In genomic region chr2:235514627-235515363, GRCh38 we compare ENCODE assay signal across 1 cellular context.
TF ChIP-seq lines count a peak whose summit lies in the region.

No MANE protein-coding gene starts in this region.

TF ChIP-seq in GM23338, 12 proteins besides CTCF, POLR2A, EP300 and RAD21 (continued from another document):
- TF ChIP-seq, protein P1, sequence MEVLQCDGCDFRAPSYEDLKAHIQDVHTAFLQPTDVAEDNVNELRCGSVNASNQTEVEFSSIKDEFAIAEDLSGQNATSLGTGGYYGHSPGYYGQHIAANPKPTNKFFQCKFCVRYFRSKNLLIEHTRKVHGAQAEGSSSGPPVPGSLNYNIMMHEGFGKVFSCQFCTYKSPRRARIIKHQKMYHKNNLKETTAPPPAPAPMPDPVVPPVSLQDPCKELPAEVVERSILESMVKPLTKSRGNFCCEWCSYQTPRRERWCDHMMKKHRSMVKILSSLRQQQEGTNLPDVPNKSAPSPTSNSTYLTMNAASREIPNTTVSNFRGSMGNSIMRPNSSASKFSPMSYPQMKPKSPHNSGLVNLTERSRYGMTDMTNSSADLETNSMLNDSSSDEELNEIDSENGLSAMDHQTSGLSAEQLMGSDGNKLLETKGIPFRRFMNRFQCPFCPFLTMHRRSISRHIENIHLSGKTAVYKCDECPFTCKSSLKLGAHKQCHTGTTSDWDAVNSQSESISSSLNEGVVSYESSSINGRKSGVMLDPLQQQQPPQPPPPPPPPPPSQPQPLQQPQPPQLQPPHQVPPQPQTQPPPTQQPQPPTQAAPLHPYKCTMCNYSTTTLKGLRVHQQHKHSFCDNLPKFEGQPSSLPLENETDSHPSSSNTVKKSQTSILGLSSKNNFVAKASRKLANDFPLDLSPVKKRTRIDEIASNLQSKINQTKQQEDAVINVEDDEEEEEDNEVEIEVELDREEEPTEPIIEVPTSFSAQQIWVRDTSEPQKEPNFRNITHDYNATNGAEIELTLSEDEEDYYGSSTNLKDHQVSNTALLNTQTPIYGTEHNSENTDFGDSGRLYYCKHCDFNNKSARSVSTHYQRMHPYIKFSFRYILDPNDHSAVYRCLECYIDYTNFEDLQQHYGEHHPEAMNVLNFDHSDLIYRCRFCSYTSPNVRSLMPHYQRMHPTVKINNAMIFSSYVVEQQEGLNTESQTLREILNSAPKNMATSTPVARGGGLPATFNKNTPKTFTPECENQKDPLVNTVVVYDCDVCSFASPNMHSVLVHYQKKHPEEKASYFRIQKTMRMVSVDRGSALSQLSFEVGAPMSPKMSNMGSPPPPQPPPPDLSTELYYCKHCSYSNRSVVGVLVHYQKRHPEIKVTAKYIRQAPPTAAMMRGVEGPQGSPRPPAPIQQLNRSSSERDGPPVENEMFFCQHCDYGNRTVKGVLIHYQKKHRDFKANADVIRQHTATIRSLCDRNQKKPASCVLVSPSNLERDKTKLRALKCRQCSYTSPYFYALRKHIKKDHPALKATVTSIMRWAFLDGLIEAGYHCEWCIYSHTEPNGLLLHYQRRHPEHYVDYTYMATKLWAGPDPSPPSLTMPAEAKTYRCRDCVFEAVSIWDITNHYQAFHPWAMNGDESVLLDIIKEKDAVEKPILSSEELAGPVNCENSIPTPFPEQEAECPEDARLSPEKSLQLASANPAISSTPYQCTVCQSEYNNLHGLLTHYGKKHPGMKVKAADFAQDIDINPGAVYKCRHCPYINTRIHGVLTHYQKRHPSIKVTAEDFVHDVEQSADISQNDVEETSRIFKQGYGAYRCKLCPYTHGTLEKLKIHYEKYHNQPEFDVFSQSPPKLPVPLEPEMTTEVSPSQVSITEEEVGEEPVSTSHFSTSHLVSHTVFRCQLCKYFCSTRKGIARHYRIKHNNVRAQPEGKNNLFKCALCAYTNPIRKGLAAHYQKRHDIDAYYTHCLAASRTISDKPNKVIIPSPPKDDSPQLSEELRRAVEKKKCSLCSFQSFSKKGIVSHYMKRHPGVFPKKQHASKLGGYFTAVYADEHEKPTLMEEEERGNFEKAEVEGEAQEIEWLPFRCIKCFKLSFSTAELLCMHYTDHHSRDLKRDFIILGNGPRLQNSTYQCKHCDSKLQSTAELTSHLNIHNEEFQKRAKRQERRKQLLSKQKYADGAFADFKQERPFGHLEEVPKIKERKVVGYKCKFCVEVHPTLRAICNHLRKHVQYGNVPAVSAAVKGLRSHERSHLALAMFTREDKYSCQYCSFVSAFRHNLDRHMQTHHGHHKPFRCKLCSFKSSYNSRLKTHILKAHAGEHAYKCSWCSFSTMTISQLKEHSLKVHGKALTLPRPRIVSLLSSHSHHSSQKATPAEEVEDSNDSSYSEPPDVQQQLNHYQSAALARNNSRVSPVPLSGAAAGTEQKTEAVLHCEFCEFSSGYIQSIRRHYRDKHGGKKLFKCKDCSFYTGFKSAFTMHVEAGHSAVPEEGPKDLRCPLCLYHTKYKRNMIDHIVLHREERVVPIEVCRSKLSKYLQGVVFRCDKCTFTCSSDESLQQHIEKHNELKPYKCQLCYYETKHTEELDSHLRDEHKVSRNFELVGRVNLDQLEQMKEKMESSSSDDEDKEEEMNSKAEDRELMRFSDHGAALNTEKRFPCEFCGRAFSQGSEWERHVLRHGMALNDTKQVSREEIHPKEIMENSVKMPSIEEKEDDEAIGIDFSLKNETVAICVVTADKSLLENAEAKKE (CRISPR knock-in tag; IDR thresholded peaks at IDR 0.05), result no peak
- no peak for TF ChIP-seq POLR2AphosphoS5 (IDR thresholded peaks at IDR 0.05; ENCODE audit: low read depth)
- TF ChIP-seq CREB1 (CRISPR knock-in tag; IDR thresholded peaks at IDR 0.05; ENCODE audit: low read depth), result no peak
- no peak for TF ChIP-seq ZNF114 (CRISPR knock-in tag; IDR thresholded peaks at IDR 0.05)
- TF ChIP-seq, protein P2, sequence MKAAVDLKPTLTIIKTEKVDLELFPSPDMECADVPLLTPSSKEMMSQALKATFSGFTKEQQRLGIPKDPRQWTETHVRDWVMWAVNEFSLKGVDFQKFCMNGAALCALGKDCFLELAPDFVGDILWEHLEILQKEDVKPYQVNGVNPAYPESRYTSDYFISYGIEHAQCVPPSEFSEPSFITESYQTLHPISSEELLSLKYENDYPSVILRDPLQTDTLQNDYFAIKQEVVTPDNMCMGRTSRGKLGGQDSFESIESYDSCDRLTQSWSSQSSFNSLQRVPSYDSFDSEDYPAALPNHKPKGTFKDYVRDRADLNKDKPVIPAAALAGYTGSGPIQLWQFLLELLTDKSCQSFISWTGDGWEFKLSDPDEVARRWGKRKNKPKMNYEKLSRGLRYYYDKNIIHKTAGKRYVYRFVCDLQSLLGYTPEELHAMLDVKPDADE (IDR thresholded peaks at IDR 0.05), result no peak
- no peak for TF ChIP-seq EZH2phosphoT487 (IDR thresholded peaks at IDR 0.05; ENCODE audit: unreplicated experiment)
- no peak for TF ChIP-seq JUNB (IDR thresholded peaks at IDR 0.05; ENCODE audit: unreplicated experiment)
